Comparison of ENCODE assay signal across 8 cellular contexts in the genomic region with DNA sequence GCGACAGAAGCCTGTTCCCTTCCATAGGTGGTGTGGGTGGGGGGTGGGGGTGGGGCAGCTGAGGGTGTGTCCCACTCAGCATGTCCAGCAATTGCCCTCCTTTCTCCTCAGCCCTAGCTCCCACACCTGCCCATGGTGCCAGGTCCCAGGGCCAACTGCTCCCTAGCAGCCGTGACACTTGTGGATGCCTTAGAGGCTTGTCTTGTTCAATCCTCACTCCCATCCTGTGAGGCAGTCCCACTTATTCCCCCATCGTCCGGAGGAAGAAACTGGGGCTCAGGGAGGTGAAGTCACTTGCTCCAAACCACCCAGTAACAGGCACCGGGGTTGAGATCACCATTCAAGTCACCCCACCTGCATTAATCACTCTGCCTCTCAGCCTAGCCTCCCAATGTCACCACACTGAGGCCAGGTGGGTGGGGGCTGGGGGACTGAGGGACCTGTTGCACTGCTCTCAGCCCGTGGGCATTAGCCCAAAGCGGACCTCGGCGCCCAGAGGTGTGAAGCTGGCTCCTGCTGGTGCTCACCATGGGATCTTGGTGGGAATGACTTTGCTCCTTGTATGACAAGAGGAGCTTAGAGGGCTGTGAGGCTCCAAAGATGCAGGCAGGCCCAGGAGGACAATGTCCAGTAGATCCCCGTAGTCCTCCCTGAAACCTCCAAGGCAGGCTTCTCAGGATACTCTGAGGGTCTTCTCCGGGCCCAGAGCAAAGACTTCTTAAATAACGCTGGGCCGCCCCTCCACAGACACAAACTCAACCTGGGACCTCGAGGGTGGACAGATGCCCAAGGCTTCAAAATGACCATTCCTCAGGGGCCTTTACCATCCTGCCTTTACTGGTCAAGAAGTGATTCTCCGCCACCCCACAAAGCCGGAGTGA. TPM values are rescaled to one million over a fixed set of nuclear protein-coding genes. Genes with fewer than 3 reads are reported as not detected.
DNase-seq lines count a peak whose midpoint lies in the region; ATAC-seq and TF ChIP-seq lines count a peak whose summit lies in the region.

No MANE protein-coding gene starts in this region.

- H3K36me3 Mint-ChIP-seq in CD4-positive, CD25-positive, alpha-beta regulatory T cell = no peaks in the 10 kb centered on the region
- H3K36me3 Mint-ChIP-seq in effector memory CD8-positive, alpha-beta T cell (ENCODE audit: insufficient read depth) = peaks cover 27% of the 10 kb centered on the region

- TF ChIP-seq CTCF in NB4 (IDR thresholded peaks at IDR 0.05; ENCODE audit: low read depth, low read length) = no peak

- no peak overlapping the region for H2AFZ ChIP-seq in neuron (ENCODE audit: low read depth, low read length)

- no peaks in the 10 kb centered on the region for H3K27me3 ChIP-seq in CD4-positive, CD25-positive, alpha-beta regulatory T cell (ENCODE audit: control insufficient read depth, insufficient read depth, low read length)
- no peaks in the 10 kb centered on the region for H3K27me3 ChIP-seq in neuron (ENCODE audit: insufficient read depth, low read length)

- H3K9me3 Mint-ChIP-seq in CD4-positive, CD25-positive, alpha-beta regulatory T cell = peaks cover 0 to 2% (median 0%) of the 10 kb centered on the region in 7 donors
- no peaks in the 10 kb centered on the region for H3K9me3 Mint-ChIP-seq in effector memory CD8-positive, alpha-beta T cell

- H3K27ac Mint-ChIP-seq in CD4-positive, CD25-positive, alpha-beta regulatory T cell = no peak overlapping the region
- H3K27ac Mint-ChIP-seq in effector memory CD8-positive, alpha-beta T cell = peak overlapping the region in 1 of 2 donors; percentile 91

- H3K36me3 ChIP-seq in CD4-positive, CD25-positive, alpha-beta regulatory T cell (ENCODE audit: control insufficient read depth, insufficient read depth, low read length) = no peaks in the 10 kb centered on the region
- H3K36me3 ChIP-seq in neuron (ENCODE audit: insufficient read depth, low read length) = peaks cover 13% of the 10 kb centered on the region

- no peak for TF ChIP-seq POLR2A in NB4 (IDR thresholded peaks at IDR 0.05; ENCODE audit: extremely low read depth, insufficient read length)

- H3K4me3 ChIP-seq in CD4-positive, CD25-positive, alpha-beta regulatory T cell (ENCODE audit: low read depth, low read length) = no peak overlapping the region
- H3K4me3 ChIP-seq in NB4 (ENCODE audit: low read depth, low read length) (peak overlapping the region; percentile 82), neuron (ENCODE audit: low read length) (peak overlapping the region; percentile 53)

- no peak overlapping the region for H3K27ac ChIP-seq in CD4-positive, CD25-positive, alpha-beta regulatory T cell (ENCODE audit: insufficient read depth, low read length, poor library complexity, severe bottlenecking)

- H3K9me3 ChIP-seq in CD4-positive, CD25-positive, alpha-beta regulatory T cell (ENCODE audit: control insufficient read depth in 2 of 2, low read length in 2 of 2) = no peaks in the 10 kb centered on the region
- no peaks in the 10 kb centered on the region for H3K9me3 ChIP-seq in neuron (ENCODE audit: low read length)

- ATAC-seq in CD4-positive, CD25-positive, alpha-beta regulatory T cell (ENCODE audit: low read depth in 2 of 2) = no peak
- ATAC-seq in effector memory CD8-positive, alpha-beta T cell (replicated peaks) = no peak
- no peak for ATAC-seq in GM21528 (IDR thresholded peaks at IDR 0.05; ENCODE audit: low FRiP score, unreplicated experiment)
- ATAC-seq in HG03095 (IDR thresholded peaks at IDR 0.05; ENCODE audit: unreplicated experiment) = no peak
- ATAC-seq in HG03039 (IDR thresholded peaks at IDR 0.05; ENCODE audit: unreplicated experiment) = no peak

- peak overlapping the region; percentile 52 to 81 (median 73) for H3K4me3 Mint-ChIP-seq in CD4-positive, CD25-positive, alpha-beta regulatory T cell
- H3K4me3 Mint-ChIP-seq in effector memory CD8-positive, alpha-beta T cell = peak overlapping the region; percentile 74 to 86

- H3K4me1 Mint-ChIP-seq in CD4-positive, CD25-positive, alpha-beta regulatory T cell = peaks cover 3 to 28% (median 12%) of the 10 kb centered on the region in 4 donors
- H3K4me1 Mint-ChIP-seq in effector memory CD8-positive, alpha-beta T cell (ENCODE audit: low read depth in 2 of 2) = peaks cover 9 to 24% of the 10 kb centered on the region in 2 donors

- no peaks in the 10 kb centered on the region for H3K27me3 Mint-ChIP-seq in CD4-positive, CD25-positive, alpha-beta regulatory T cell
- no peaks in the 10 kb centered on the region for H3K27me3 Mint-ChIP-seq in effector memory CD8-positive, alpha-beta T cell

- H3K4me1 ChIP-seq in CD4-positive, CD25-positive, alpha-beta regulatory T cell (ENCODE audit: control insufficient read depth, insufficient read depth, low read length, poor library complexity, severe bottlenecking) = peaks cover 24% of the 10 kb centered on the region
- H3K4me1 ChIP-seq in neuron (ENCODE audit: insufficient read depth, low read length) = peaks cover 12% of the 10 kb centered on the region

- DNase-seq in CD4-positive, CD25-positive, alpha-beta regulatory T cell = no peak
- DNase-seq in NB4 (ENCODE audit: low read depth) (no peak), NCI-H1930 (lab: John Stamatoyannopoulos, UW) (no peak)
- no peak for DNase-seq in effector memory CD8-positive, alpha-beta T cell

RNA-seq across cellular contexts. Expression of gene NT5DC2, which starts 1.8 kb away (rescaled TPM):
- 3.7 TPM for total RNA-seq in CD4-positive, CD25-positive, alpha-beta regulatory T cell
- polyA plus RNA-seq in CD4-positive, CD25-positive, alpha-beta regulatory T cell = under 1 TPM in 1 of 4 donors, not detected in 3; 0.81 TPM

RNA-seq across cellular contexts. Expression of gene UQCC5, which starts 4.5 kb away (rescaled TPM):
- total RNA-seq in CD4-positive, CD25-positive, alpha-beta regulatory T cell = 4.5 TPM
- 10 to 100 TPM; 19.2 to 27.9 (median 23.0) TPM for polyA plus RNA-seq in CD4-positive, CD25-positive, alpha-beta regulatory T cell

RNA-seq across cellular contexts. Expression of gene STAB1, which starts 36.7 kb away (rescaled TPM):
- total RNA-seq in CD4-positive, CD25-positive, alpha-beta regulatory T cell = 0.42 TPM
- not detected for polyA plus RNA-seq in CD4-positive, CD25-positive, alpha-beta regulatory T cell
